In genomic region chr14:52348796-52349195, GRCh38 we compare ENCODE assay signal across 17 cellular contexts. TPM values are rescaled to one million over a fixed set of nuclear protein-coding genes. Genes with fewer than 3 reads are reported as not detected.
A peak's percentile ranks its signal among the peaks of the same experiment; 100 is the strongest.
DNase-seq lines count a peak whose midpoint lies in the region; ATAC-seq, FAIRE-seq and TF ChIP-seq lines count a peak whose summit lies in the region.
"Had no signal": no experiment of that assay in that cellular context is flagged by ENCODE, and none has a peak within 500 bp of the region (broad histone marks: within the 10 kb centered on the region; RNA-seq: fewer than 3 reads in every experiment).

No MANE protein-coding gene starts in this region.

- H3K27ac ChIP-seq in left lung (no peak overlapping the region), esophagus squamous epithelium (peak overlapping the region in 1 of 4 donors; percentile 23)
- H3K27ac ChIP-seq: prostate gland had no signal

- H3K4me1 ChIP-seq in left lung (peaks cover 10 to 17% of the 10 kb centered on the region in 2 donors), esophagus squamous epithelium (peaks cover 0 to 25% (median 6%) of the 10 kb centered on the region in 3 donors)
- H3K4me1 ChIP-seq: prostate gland had no signal

- no peak for TF ChIP-seq POLR2A in esophagus squamous epithelium (IDR thresholded peaks at IDR 0.05)

- no peaks in the 10 kb centered on the region for H3K27me3 Mint-ChIP-seq in chondrocyte (ENCODE audit: low read depth)
- H3K27me3 Mint-ChIP-seq: activated naive CD8-positive, alpha-beta T cell; CD4-positive, alpha-beta T cell; stimulated activated naive CD8-positive, alpha-beta T cell treated with anti-CD3 and anti-CD28 coated beads, Interleukin-15, amount 100 ng/mL, for 72 hours had no signal

- H3K4me3 ChIP-seq in left lung, result no peak overlapping the region
- H3K4me3 ChIP-seq in esophagus squamous epithelium, result no peak overlapping the region
- H3K4me3 ChIP-seq: prostate gland had no signal

- H3K4me3 Mint-ChIP-seq in chondrocyte (ENCODE audit: unreplicated experiment), result no peak overlapping the region
- H3K4me3 Mint-ChIP-seq: activated naive CD8-positive, alpha-beta T cell; CD4-positive, alpha-beta T cell; mesothelial cell of epicardium; stimulated activated naive CD8-positive, alpha-beta T cell treated with anti-CD3 and anti-CD28 coated beads, Interleukin-15, amount 100 ng/mL, for 72 hours had no signal

- DNase-seq in D721Med (ENCODE audit: insufficient read length, low spot score) (no peak), NCI-H226 (peak; percentile 28), chondrocyte (ENCODE audit: low spot score) (no peak), left lung (no peak), NOMO-1 treated with dmso at 0.1 percent for 144 hours (lab: John Stamatoyannopoulos, UW; ENCODE audit: unreplicated experiment) (no peak), esophagus squamous epithelium (lab: John Stamatoyannopoulos, UW) (no peak), omental fat pad (ENCODE audit: low spot score) (no peak)
- DNase-seq in stimulated activated CD8-positive, alpha-beta memory T cell treated with anti-CD3 and anti-CD28 coated beads, Interleukin-4, amount 100 ng/mL, for 48 hours, result no peak
- DNase-seq: CD4-positive, alpha-beta T cell; effector CD8-positive, alpha-beta T cell; MV-4-11; NCI-H2171 treated with DMSO at 0.1 percent for 48 hours; stimulated activated CD4-positive, alpha-beta T cell treated with anti-CD3 and anti-CD28 coated beads, Interleukin-4, amount 100 ng/mL, for 1 hour; stimulated activated naive CD8-positive, alpha-beta T cell treated with anti-CD3 and anti-CD28 coated beads, Interleukin-15, amount 100 ng/mL, for 72 hours had no signal

- FAIRE-seq in D721Med (lab: Jason Lieb, UNC), result peak; percentile 61

- peaks cover 44% of the 10 kb centered on the region for H3K4me1 Mint-ChIP-seq in chondrocyte (ENCODE audit: low read depth)

- no peaks in the 10 kb centered on the region for H3K9me3 ChIP-seq in left lung
- no peaks in the 10 kb centered on the region for H3K9me3 ChIP-seq in esophagus squamous epithelium
- H3K9me3 ChIP-seq: prostate gland had no signal

- no peaks in the 10 kb centered on the region for H3K9me3 Mint-ChIP-seq in chondrocyte (ENCODE audit: low read depth)
- H3K9me3 Mint-ChIP-seq: CD4-positive, alpha-beta T cell had no signal

- TF ChIP-seq CTCF in D721Med (IDR thresholded peaks at IDR 0.05; ENCODE audit: insufficient read depth, missing control alignments) (no peak), chondrocyte (IDR thresholded peaks at IDR 0.05) (no peak), left lung (IDR thresholded peaks at IDR 0.05) (no peak), esophagus squamous epithelium (IDR thresholded peaks at IDR 0.05) (no peak), omental fat pad (IDR thresholded peaks at IDR 0.05) (no peak)

- peak overlapping the region; percentile 68 for H3K27ac Mint-ChIP-seq in chondrocyte (ENCODE audit: unreplicated experiment)
- H3K27ac Mint-ChIP-seq: activated naive CD8-positive, alpha-beta T cell; CD4-positive, alpha-beta T cell; mesothelial cell of epicardium; stimulated activated naive CD8-positive, alpha-beta T cell treated with anti-CD3 and anti-CD28 coated beads, Interleukin-15, amount 100 ng/mL, for 72 hours had no signal

- peaks cover 0 to 29% of the 10 kb centered on the region in 2 donors for H3K27me3 ChIP-seq in left lung
- no peaks in the 10 kb centered on the region for H3K27me3 ChIP-seq in esophagus squamous epithelium

- H3K36me3 Mint-ChIP-seq in chondrocyte (ENCODE audit: low read depth), result no peaks in the 10 kb centered on the region
- H3K36me3 Mint-ChIP-seq: activated naive CD8-positive, alpha-beta T cell had no signal

- ATAC-seq in left lung (peak; percentile 31), omental fat pad (ENCODE audit: low FRiP score) (no peak)
- ATAC-seq: stimulated activated naive CD8-positive, alpha-beta T cell treated with anti-CD3 and anti-CD28 coated beads, Interleukin-15, amount 100 ng/mL, for 72 hours had no signal

- WGBS in esophagus squamous epithelium, 2 donors, result 13 to 29% methylated on average over 2 of the region's 2 CpGs

- intact Hi-C loops in left lung (cut with DNase I) (no loop called here), esophagus squamous epithelium (cut with DNase I) (no loop called here)

- H3K36me3 ChIP-seq in left lung (no peaks in the 10 kb centered on the region), esophagus squamous epithelium (no peaks in the 10 kb centered on the region)
- H3K36me3 ChIP-seq: prostate gland had no signal

RNA-seq across cellular contexts. Expression of gene PTGER2, which starts 34.7 kb away (rescaled TPM):
- total RNA-seq in chondrocyte (1.7 to 3.8 TPM (median 2.5 TPM) in 3 replicates), left lung (10 to 100 TPM in 1 of 2 donors, 1 to 10 TPM in 1; 8.9 to 19.2 TPM), esophagus squamous epithelium (1 to 10 TPM in 2 of 4 donors, under 1 TPM in 1, not detected in 1; 0.31 to 2.5 (median 1.1) TPM), omental fat pad (10 to 100 TPM in 1 of 4 donors, 1 to 10 TPM in 3; 4.0 to 34.8 (median 6.3) TPM)
